1 cellular context compared by ENCODE assay signal in genomic region chr6:160733045-160733646, GRCh38.
TF ChIP-seq lines count a peak whose summit lies in the region.

No MANE protein-coding gene starts in this region.

TF ChIP-seq in SK-N-SH, 30 proteins besides CTCF, POLR2A, EP300 and RAD21 (continued from another document):
- TF ChIP-seq RCOR1 (IDR thresholded peaks at IDR 0.05; ENCODE audit: low read length) (no peak), SMC3 (IDR thresholded peaks at IDR 0.05; ENCODE audit: low read depth, low read length) (peak; percentile 48), REST (IDR thresholded peaks at IDR 0.05; ENCODE audit: low read depth, low read length) (no peak), USF1 (IDR thresholded peaks at IDR 0.05; ENCODE audit: borderline replicate concordance, low read depth) (no peak), RFX5 (IDR thresholded peaks at IDR 0.05; ENCODE audit: low read length) (no peak)
